ENCODE assay signal across 11 cellular contexts in the genomic region with DNA sequence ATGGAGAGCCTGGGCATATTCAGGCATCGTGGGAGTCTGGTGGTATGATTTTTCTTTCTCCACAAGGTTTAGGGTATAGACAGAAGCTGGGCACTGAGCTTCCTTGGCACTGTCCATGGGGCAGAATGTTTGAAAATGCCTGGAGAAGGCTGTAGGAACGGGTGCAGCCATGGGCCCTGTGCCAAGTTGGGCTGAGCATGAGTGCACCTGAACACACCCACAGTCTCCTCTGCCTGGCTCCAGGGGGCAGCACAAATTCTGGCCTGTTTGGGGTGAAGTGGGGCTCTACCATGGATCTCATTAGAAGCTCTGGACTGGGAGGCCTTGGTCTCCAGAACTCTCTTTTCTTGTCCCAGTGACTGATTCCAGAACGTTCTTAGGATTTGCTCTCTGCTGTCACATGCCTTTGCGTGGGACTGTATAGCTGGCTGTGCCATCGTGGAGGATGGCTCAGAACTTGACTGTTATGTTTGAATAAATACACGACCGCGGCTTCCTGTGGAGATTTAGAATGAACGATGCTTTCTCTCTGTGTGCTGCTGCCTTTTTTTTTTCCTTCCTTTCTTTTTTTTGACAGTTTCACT.
DNase-seq lines count a peak whose midpoint lies in the region; ATAC-seq and TF ChIP-seq lines count a peak whose summit lies in the region.
"Had no signal": no experiment of that assay in that cellular context is flagged by ENCODE, and none has a peak within 500 bp of the region (broad histone marks: within the 10 kb centered on the region; RNA-seq: fewer than 3 reads in every experiment).

No MANE protein-coding gene starts in this region.

- no peak overlapping the region for H3K4me3 ChIP-seq in OCI-LY3 (ENCODE audit: low read length)
- no peak overlapping the region for H3K4me3 ChIP-seq in fibroblast of lung (replicated peaks in 1 of 4; ENCODE audit: control extremely low read depth in 1 of 4, insufficient read depth in 1 of 4, low read depth in 3 of 4, low read length in 4 of 4)
- no peak overlapping the region for H3K4me3 ChIP-seq in tibial artery

- peak; percentile 65 for DNase-seq in NCI-H345 (lab: John Stamatoyannopoulos, UW)
- no peak for DNase-seq in NCI-H345 treated with DMSO at 0.1 percent for 48 hours (lab: John Stamatoyannopoulos, UW; ENCODE audit: unreplicated experiment)
- DNase-seq in fibroblast of lung (ENCODE audit: low read depth in 2 of 2) = no peak
- peak in 1 of 2 donors; percentile 75 for DNase-seq in tibial artery
- DNase-seq in GM03348 (ENCODE audit: low spot score) = no peak
- no peak for DNase-seq in activated CD4-positive, alpha-beta T cell treated with anti-CD3 and anti-CD28 coated beads for 4 hours
- DNase-seq: activated CD8-positive, alpha-beta memory T cell treated with anti-CD3 and anti-CD28 coated beads, Interleukin-2, amount 50 U/mL, for 48 hours; hippocampal formation; NCI-H2227 treated with DMSO at 0.1 percent for 48 hours had no signal

- H3K36me3 ChIP-seq in OCI-LY3 (replicated peaks; ENCODE audit: low read depth, low read length) = no peaks in the 10 kb centered on the region
- peaks cover 35% of the 10 kb centered on the region for H3K36me3 ChIP-seq in fibroblast of lung (ENCODE audit: control insufficient read depth, insufficient read depth, low read length)
- peaks cover 24 to 50% (median 42%) of the 10 kb centered on the region in 3 donors for H3K36me3 ChIP-seq in tibial artery

- H3K4me2 ChIP-seq in OCI-LY3 (ENCODE audit: low read length) = no peak overlapping the region
- H3K4me2 ChIP-seq in fibroblast of lung (ENCODE audit: extremely low read depth, insufficient read depth, low read length) = no peak overlapping the region

- H3K27me3 ChIP-seq in OCI-LY3 (ENCODE audit: low read depth, low read length) (no peaks in the 10 kb centered on the region), fibroblast of lung (ENCODE audit: control insufficient read depth, insufficient read depth, low read length) (no peaks in the 10 kb centered on the region), tibial artery (no peaks in the 10 kb centered on the region)

- H3K4me1 ChIP-seq in OCI-LY3 (ENCODE audit: low read length) = peaks cover 16% of the 10 kb centered on the region
- H3K4me1 ChIP-seq in fibroblast of lung (ENCODE audit: control insufficient read depth, extremely low read depth, insufficient read depth, low read length) = peaks cover 42% of the 10 kb centered on the region
- peaks cover 7 to 100% (median 68%) of the 10 kb centered on the region in 4 donors for H3K4me1 ChIP-seq in tibial artery

- intact Hi-C loops in tibial artery (cut with DNase I; ENCODE audit: low total_unique reads) = no loop called here

- H3K27ac ChIP-seq in OCI-LY3 (ENCODE audit: low read length) (no peak overlapping the region), fibroblast of lung (ENCODE audit: insufficient read depth, low read length) (peak overlapping the region; percentile 29), tibial artery (peak overlapping the region; percentile 85 to 93)

- H4K20me1 ChIP-seq in OCI-LY3 (ENCODE audit: insufficient read depth, low read length) (no peaks in the 10 kb centered on the region), fibroblast of lung (ENCODE audit: control insufficient read depth, extremely low read depth, insufficient read depth, low read length) (no peaks in the 10 kb centered on the region)

- H3K9me3 ChIP-seq in OCI-LY3 (ENCODE audit: insufficient read depth, low read length) (no peaks in the 10 kb centered on the region), fibroblast of lung (ENCODE audit: control insufficient read depth, insufficient read depth, low read depth, low read length) (no peaks in the 10 kb centered on the region), tibial artery (no peaks in the 10 kb centered on the region)

- no peak overlapping the region for H3K9ac ChIP-seq in OCI-LY3 (ENCODE audit: low read length)
- no peak overlapping the region for H3K9ac ChIP-seq in fibroblast of lung (ENCODE audit: insufficient read depth, low read length)

- no peak overlapping the region for H2AFZ ChIP-seq in OCI-LY3 (ENCODE audit: low read depth, low read length)
- H2AFZ ChIP-seq in fibroblast of lung (ENCODE audit: low read length) = no peak overlapping the region

- no peak for ATAC-seq in activated CD4-positive, CD25-positive, alpha-beta regulatory T cell treated with anti-CD3 and anti-CD28 coated beads, Interleukin-2, amount 50 U/mL, for 24 hours

- no peaks in the 10 kb centered on the region for H3K79me2 ChIP-seq in OCI-LY3 (ENCODE audit: low read length)
- peaks cover 13% of the 10 kb centered on the region for H3K79me2 ChIP-seq in fibroblast of lung (ENCODE audit: control insufficient read depth, insufficient read depth, low read length)

- TF ChIP-seq CTCF in OCI-LY3 (IDR thresholded peaks at IDR 0.05; ENCODE audit: low read depth, low read length) = peak; percentile 39
- TF ChIP-seq CTCF in fibroblast of lung (conservative IDR thresholded peaks at IDR 0.05 in 1 of 2, IDR thresholded peaks at IDR 0.05 in 1 of 2; ENCODE audit: low read depth in 1 of 2, low read length in 2 of 2) = peak in 1 of 2 donors; percentile 11
- no peak for TF ChIP-seq CTCF in tibial artery (IDR thresholded peaks at IDR 0.05)
